12 cellular contexts compared by ENCODE assay signal in genomic region chr9:17018001-17018491, GRCh38.
DNase-seq lines count a peak whose midpoint lies in the region; ATAC-seq and TF ChIP-seq lines count a peak whose summit lies in the region.
"Had no signal": no experiment of that assay in that cellular context is flagged by ENCODE, and none has a peak within 500 bp of the region (broad histone marks: within the 10 kb centered on the region; RNA-seq: fewer than 3 reads in every experiment).

No MANE protein-coding gene starts in this region.

- H3K79me2 ChIP-seq in PC-9 (ENCODE audit: low read depth) = no peaks in the 10 kb centered on the region

- no TSS peak for BruUV-seq in PC-9 (replicated peaks; lab: Mats Ljungman, UMichigan)

- H3K4me3 ChIP-seq in AG09309 (ENCODE audit: control insufficient read depth, low read depth, low read length) (no peak overlapping the region), SJSA1 (no peak overlapping the region), fibroblast of the aortic adventitia (ENCODE audit: low read depth, low read length) (no peak overlapping the region), prostate gland (no peak overlapping the region), PC-9 (no peak overlapping the region)

- intact Hi-C loops in prostate gland (cut with DNase I) (no loop called here), PC-9 (cut with micrococcal nuclease; ENCODE audit: unreplicated experiment) (no loop called here)

- POLR2A ChIA-PET in PC-9 (lab: Charles Lee; ENCODE audit: unreplicated experiment) = no interaction called here

- H3K27ac ChIP-seq in SJSA1 = peak overlapping the region; percentile 61
- peak overlapping the region; percentile 49 to 64 for H3K27ac ChIP-seq in prostate gland
- H3K27ac ChIP-seq in PC-9 = no peak overlapping the region

- H3K27me3 ChIP-seq in SJSA1 (replicated peaks) (no peaks in the 10 kb centered on the region), prostate gland (replicated peaks; ENCODE audit: insufficient read depth) (peaks cover 2% of the 10 kb centered on the region), PC-9 (ENCODE audit: insufficient read depth, low read depth) (no peaks in the 10 kb centered on the region)

- no peaks in the 10 kb centered on the region for H3K36me3 ChIP-seq in SJSA1
- no peaks in the 10 kb centered on the region for H3K36me3 ChIP-seq in prostate gland
- no peaks in the 10 kb centered on the region for H3K36me3 ChIP-seq in PC-9 (ENCODE audit: low read depth)

- CTCF ChIA-PET in PC-9 (lab: Charles Lee) = no interaction called here

- H3F3A ChIP-seq in PC-9 (ENCODE audit: insufficient read depth, low read depth) = no peaks in the 10 kb centered on the region

- H3K4me2 ChIP-seq in PC-9 = no peak overlapping the region

- TF ChIP-seq POLR2A in prostate gland (IDR thresholded peaks at IDR 0.05) = no peak

- H3K4me1 ChIP-seq in SJSA1 (replicated peaks) (peaks cover 10% of the 10 kb centered on the region), prostate gland (replicated peaks) (no peaks in the 10 kb centered on the region), PC-9 (replicated peaks; ENCODE audit: insufficient read depth) (no peaks in the 10 kb centered on the region)

- H4K20me1 ChIP-seq in PC-9 (ENCODE audit: insufficient read depth) = no peaks in the 10 kb centered on the region

- TF ChIP-seq CTCF in AG09309 (IDR thresholded peaks at IDR 0.05; ENCODE audit: control insufficient read depth, insufficient read depth, low read depth, low read length, missing control alignments) = no peak
- no peak for TF ChIP-seq CTCF in fibroblast of the aortic adventitia (IDR thresholded peaks at IDR 0.05; ENCODE audit: insufficient read depth, low read length)
- TF ChIP-seq CTCF in prostate gland (IDR thresholded peaks at IDR 0.05) = no peak
- no peak for TF ChIP-seq CTCF in PC-9 (conservative IDR thresholded peaks at IDR 0.05)

- no peak overlapping the region for H2AFZ ChIP-seq in PC-9

- DNase-seq in AG09309 (ENCODE audit: low read depth) (peak; percentile 76), SJSA1 (ENCODE audit: low read depth in 1 of 2, low spot score in 2 of 2) (peak; percentile 52 to 56), fibroblast of the aortic adventitia (ENCODE audit: low read depth) (peak; percentile 81), prostate gland (ENCODE audit: low spot score) (peak; percentile 9), NK-92 (lab: John Stamatoyannopoulos, UW; ENCODE audit: unreplicated experiment) (no peak), PC-9 (no peak)
- DNase-seq: AML-193; dermis blood vessel endothelial cell; NCI-H2029; stimulated activated naive CD8-positive, alpha-beta T cell treated with anti-CD3 and anti-CD28 coated beads, Interleukin-15, Interleukin-2, amounts not matched to agents 100 U/mL and 50 U/mL, for 24 hours had no signal

- no peaks in the 10 kb centered on the region for H3K9me2 ChIP-seq in PC-9 (ENCODE audit: insufficient read depth)

- WGBS in prostate gland = 56% methylated on average over 9 of the region's 9 CpGs

- no peak for ATAC-seq in GM18861 (IDR thresholded peaks at IDR 0.05; ENCODE audit: unreplicated experiment)
- ATAC-seq in HG02588 (IDR thresholded peaks at IDR 0.05; ENCODE audit: unreplicated experiment) = no peak
- ATAC-seq: stimulated activated naive CD8-positive, alpha-beta T cell treated with anti-CD3 and anti-CD28 coated beads, Interleukin-15, Interleukin-2, amounts not matched to agents 100 U/mL and 50 U/mL, for 24 hours had no signal

- H3K9me3 ChIP-seq in SJSA1 (replicated peaks) (no peaks in the 10 kb centered on the region), prostate gland (no peaks in the 10 kb centered on the region), PC-9 (ENCODE audit: insufficient read depth, low read depth) (no peaks in the 10 kb centered on the region)

Comparison
In these comparisons a context has a peak if more than half of its experiments do, and no peak if none do; other contexts are left out.
1. DNase-seq: peak in AG09309 (single experiment), SJSA1 (2 of 2), fibroblast of the aortic adventitia (single experiment) and prostate gland (single experiment); none in NK-92 (single experiment) and PC-9 (0 of 2).